11 cellular contexts compared by ENCODE assay signal in the genomic region with DNA sequence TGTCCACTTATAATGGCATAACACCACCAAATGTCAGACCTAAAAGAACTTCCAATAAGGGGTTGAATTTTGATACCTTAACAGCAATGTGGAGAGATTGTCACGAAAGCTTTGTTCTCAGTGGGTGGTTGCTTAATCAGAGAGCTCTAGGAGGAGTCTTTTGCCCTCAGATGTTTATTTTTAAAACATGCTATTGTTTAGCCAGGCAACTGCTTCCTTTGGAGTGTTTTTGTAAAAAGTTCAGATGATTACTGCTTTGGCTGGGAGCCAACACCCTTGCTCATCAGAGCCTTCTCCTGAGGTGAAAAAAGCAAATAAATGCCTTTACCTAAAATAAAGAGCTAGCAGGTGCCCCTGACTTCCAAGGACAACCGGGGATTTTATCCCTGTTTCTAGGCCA.
DNase-seq lines count a peak whose midpoint lies in the region; FAIRE-seq and TF ChIP-seq lines count a peak whose summit lies in the region.
"Had no signal": no experiment of that assay in that cellular context is flagged by ENCODE, and none has a peak within 500 bp of the region (broad histone marks: within the 10 kb centered on the region; RNA-seq: fewer than 3 reads in every experiment).

No MANE protein-coding gene starts in this region.

- H3K9me3 Mint-ChIP-seq in astrocyte (ENCODE audit: unreplicated experiment), result peaks cover 1% of the 10 kb centered on the region
- H3K9me3 Mint-ChIP-seq in T-helper 2 cell treated with Interferon-gamma antibody and Interleukin-4, amounts not matched to agents 5 μg/mL and 100 μg/mL, for 36 hours, result no peaks in the 10 kb centered on the region
- H3K9me3 Mint-ChIP-seq: dendritic cell treated with granulocyte-macrophage colony-stimulating factor and Interleukin-4, amounts not matched to agents 40 ng/mL and 50 ng/mL, for 4 days; stimulated activated effector memory CD8-positive, alpha-beta T cell treated with anti-CD3 and anti-CD28 coated beads, Interleukin-12 subunit alpha, Interleukin-12 subunit beta, amount 100 ng/mL, for 72 hours had no signal

- peaks cover 3% of the 10 kb centered on the region for H3K36me3 Mint-ChIP-seq in astrocyte (ENCODE audit: low read depth, unreplicated experiment)
- no peaks in the 10 kb centered on the region for H3K36me3 Mint-ChIP-seq in T-helper 2 cell treated with Interferon-gamma antibody and Interleukin-4, amounts not matched to agents 5 μg/mL and 100 μg/mL, for 36 hours (ENCODE audit: low read depth)
- H3K36me3 Mint-ChIP-seq: IgD-negative memory B cell; stimulated activated effector memory CD8-positive, alpha-beta T cell treated with anti-CD3 and anti-CD28 coated beads, Interleukin-12 subunit alpha, Interleukin-12 subunit beta, amount 100 ng/mL, for 72 hours had no signal

- POLR2A ChIA-PET in PC-9 (lab: Charles Lee; ENCODE audit: unreplicated experiment), result no interaction called here

- no peaks in the 10 kb centered on the region for H3K9me3 ChIP-seq in astrocyte (ENCODE audit: insufficient read depth, low read depth, low read length)
- no peaks in the 10 kb centered on the region for H3K9me3 ChIP-seq in PC-9 (ENCODE audit: insufficient read depth, low read depth)

- H3K4me2 ChIP-seq in astrocyte (ENCODE audit: low read length), result peak overlapping the region; percentile 7
- no peak overlapping the region for H3K4me2 ChIP-seq in PC-9

- DNase-seq in EH (ENCODE audit: low read depth) (peak; percentile 34), NCI-H146 (lab: John Stamatoyannopoulos, UW) (peak; percentile 85), astrocyte (ENCODE audit: low read depth) (peak; percentile 49), lung microvascular endothelial cell (ENCODE audit: low read depth in 2 of 2) (peak; percentile 50 to 93), mesenteric fat pad (ENCODE audit: low spot score) (no peak), PC-9 (no peak)
- DNase-seq in T-helper 2 cell treated with Interferon-gamma antibody and Interleukin-4, amounts not matched to agents 5 μg/mL and 100 μg/mL, for 36 hours (ENCODE audit: low spot score), result no peak
- DNase-seq: DND-41 had no signal

- peaks cover 10% of the 10 kb centered on the region for H3K4me1 ChIP-seq in astrocyte (ENCODE audit: insufficient read depth, low read length)
- peaks cover 15% of the 10 kb centered on the region for H3K4me1 ChIP-seq in PC-9 (replicated peaks; ENCODE audit: insufficient read depth)

- peaks cover 3% of the 10 kb centered on the region for H3K4me1 Mint-ChIP-seq in astrocyte (ENCODE audit: low read depth, unreplicated experiment)
- peaks cover 5% of the 10 kb centered on the region for H3K4me1 Mint-ChIP-seq in T-helper 2 cell treated with Interferon-gamma antibody and Interleukin-4, amounts not matched to agents 5 μg/mL and 100 μg/mL, for 36 hours (ENCODE audit: low read depth)

- H2AFZ ChIP-seq in astrocyte (ENCODE audit: low read depth, low read length) (no peak overlapping the region), PC-9 (no peak overlapping the region)

- peaks cover 2% of the 10 kb centered on the region for H3K27me3 Mint-ChIP-seq in astrocyte (ENCODE audit: low read depth, unreplicated experiment)
- peaks cover 4% of the 10 kb centered on the region for H3K27me3 Mint-ChIP-seq in T-helper 2 cell treated with Interferon-gamma antibody and Interleukin-4, amounts not matched to agents 5 μg/mL and 100 μg/mL, for 36 hours (ENCODE audit: low read depth)
- H3K27me3 Mint-ChIP-seq: dendritic cell treated with granulocyte-macrophage colony-stimulating factor and Interleukin-4, amounts not matched to agents 40 ng/mL and 50 ng/mL, for 4 days had no signal

- H3K79me2 ChIP-seq in astrocyte (ENCODE audit: insufficient read depth, low read length) (no peaks in the 10 kb centered on the region), PC-9 (ENCODE audit: low read depth) (no peaks in the 10 kb centered on the region)

- FAIRE-seq in astrocyte (lab: Jason Lieb, UNC), result no peak

- no peak overlapping the region for H3K27ac Mint-ChIP-seq in astrocyte (ENCODE audit: unreplicated experiment)
- H3K27ac Mint-ChIP-seq in T-helper 2 cell treated with Interferon-gamma antibody and Interleukin-4, amounts not matched to agents 5 μg/mL and 100 μg/mL, for 36 hours, result no peak overlapping the region
- H3K27ac Mint-ChIP-seq: dendritic cell treated with granulocyte-macrophage colony-stimulating factor and Interleukin-4, amounts not matched to agents 40 ng/mL and 50 ng/mL, for 4 days; IgD-negative memory B cell; stimulated activated effector memory CD8-positive, alpha-beta T cell treated with anti-CD3 and anti-CD28 coated beads, Interleukin-12 subunit alpha, Interleukin-12 subunit beta, amount 100 ng/mL, for 72 hours had no signal

- no peak overlapping the region for H3K9ac ChIP-seq in astrocyte (ENCODE audit: low read length)

- H3K27ac ChIP-seq in astrocyte (ENCODE audit: low read depth, low read length) (no peak overlapping the region), PC-9 (no peak overlapping the region)

- H3K27me3 ChIP-seq in astrocyte (ENCODE audit: insufficient read depth, low read length) (no peaks in the 10 kb centered on the region), PC-9 (ENCODE audit: insufficient read depth, low read depth) (no peaks in the 10 kb centered on the region)

- H3K4me3 Mint-ChIP-seq in astrocyte (ENCODE audit: unreplicated experiment), result no peak overlapping the region
- no peak overlapping the region for H3K4me3 Mint-ChIP-seq in T-helper 2 cell treated with Interferon-gamma antibody and Interleukin-4, amounts not matched to agents 5 μg/mL and 100 μg/mL, for 36 hours
- H3K4me3 Mint-ChIP-seq: dendritic cell treated with granulocyte-macrophage colony-stimulating factor and Interleukin-4, amounts not matched to agents 40 ng/mL and 50 ng/mL, for 4 days; IgD-negative memory B cell; stimulated activated effector memory CD8-positive, alpha-beta T cell treated with anti-CD3 and anti-CD28 coated beads, Interleukin-12 subunit alpha, Interleukin-12 subunit beta, amount 100 ng/mL, for 72 hours had no signal

- no peaks in the 10 kb centered on the region for H3K36me3 ChIP-seq in astrocyte (ENCODE audit: insufficient read depth, low read length)
- no peaks in the 10 kb centered on the region for H3K36me3 ChIP-seq in PC-9 (ENCODE audit: low read depth)

- TF ChIP-seq CTCF in astrocyte (IDR thresholded peaks at IDR 0.05; ENCODE audit: insufficient read depth, low read depth, low read length) (no peak), PC-9 (conservative IDR thresholded peaks at IDR 0.05) (no peak)

- H4K20me1 ChIP-seq in astrocyte (ENCODE audit: insufficient read depth, low read length) (no peaks in the 10 kb centered on the region), PC-9 (ENCODE audit: insufficient read depth) (no peaks in the 10 kb centered on the region)

- intact Hi-C loops in PC-9 (cut with micrococcal nuclease; ENCODE audit: unreplicated experiment), result no loop called here

- no peaks in the 10 kb centered on the region for H3K9me2 ChIP-seq in PC-9 (ENCODE audit: insufficient read depth)

- H3F3A ChIP-seq in PC-9 (ENCODE audit: insufficient read depth, low read depth), result peaks cover 10% of the 10 kb centered on the region; the same call in 1 of the 2 replicates

- no TSS peak for BruUV-seq in PC-9 (replicated peaks; lab: Mats Ljungman, UMichigan)

- CTCF ChIA-PET in PC-9 (lab: Charles Lee), result no interaction called here

- H3K4me3 ChIP-seq in astrocyte (ENCODE audit: insufficient read depth, low read depth, low read length) (no peak overlapping the region), PC-9 (no peak overlapping the region)

Comparison
In these comparisons a context has a peak if more than half of its experiments do, and no peak if none do; other contexts are left out.
1. DNase-seq: peak in EH (single experiment), NCI-H146 (single experiment), astrocyte (single experiment) and lung microvascular endothelial cell (2 of 2); none in mesenteric fat pad (single experiment), PC-9 (0 of 2) and T-helper 2 cell treated with Interferon-gamma antibody and Interleukin-4, amounts not matched to agents 5 μg/mL and 100 μg/mL, for 36 hours (single experiment).